In the genomic region with DNA sequence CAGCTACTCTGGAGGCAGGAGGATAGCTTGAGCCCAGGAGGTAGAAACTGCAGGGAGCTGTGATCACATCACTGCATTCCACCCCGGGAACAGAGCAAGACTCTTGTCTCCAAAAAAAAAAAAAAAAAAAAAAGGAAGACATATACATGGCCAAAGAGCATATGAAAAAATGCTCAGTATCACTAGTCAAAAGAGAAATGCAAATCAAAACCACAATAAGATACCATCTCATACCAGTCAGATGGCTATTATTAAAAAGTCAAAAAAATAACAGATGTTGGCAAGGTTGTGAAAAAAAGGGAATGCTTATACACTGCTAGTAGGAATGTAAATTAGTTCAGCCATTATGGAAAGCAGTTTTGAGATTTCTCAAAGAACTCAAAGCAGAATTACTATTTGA, we compare ENCODE assay signal across 25 cellular contexts.
"Had no signal": no experiment of that assay in that cellular context is flagged by ENCODE, and none has a peak within 500 bp of the region (broad histone marks: within the 10 kb centered on the region; RNA-seq: fewer than 3 reads in every experiment).

No MANE protein-coding gene starts in this region.

- DNase-seq: activated CD4-positive, alpha-beta T cell treated with anti-CD3 and anti-CD28 coated beads, Interleukin-2, amount 10 ng/mL, durations not matched to agents 7 days and 5 days; activated CD4-positive, CD25-positive, alpha-beta regulatory T cell treated with anti-CD3 and anti-CD28 coated beads, Interleukin-2, amount 50 U/mL, for 72 hours; activated CD8-positive, alpha-beta memory T cell treated with anti-CD3 and anti-CD28 coated beads, Interleukin-2, amount 10 ng/mL, durations not matched to agents 7 days and 5 days; activated CD8-positive, alpha-beta T cell treated with anti-CD3 and anti-CD28 coated beads for 36 hours; activated gamma-delta T cell; activated naive CD4-positive, alpha-beta T cell treated with anti-CD3 and anti-CD28 coated beads, Interleukin-2, amount 50 U/mL, for 16 hours; activated naive CD8-positive, alpha-beta T cell treated with anti-CD3 and anti-CD28 coated beads, Interleukin-2, amount 50 U/mL, for 24 hours; cerebellar nuclear complex; esophagus squamous epithelium; heart left ventricle; left lung; midbrain; ovary; spleen; stimulated activated CD4-positive, alpha-beta T cell treated with anti-CD3 and anti-CD28 coated beads, Interleukin-4, amount 100 ng/mL, for 1 hour; stimulated activated naive CD8-positive, alpha-beta T cell treated with anti-CD3 and anti-CD28 coated beads, Interleukin-15, Interleukin-2, amounts not matched to agents 100 U/mL and 50 U/mL, for 24 hours; upper lobe of left lung had no signal

- ATAC-seq: activated CD8-positive, alpha-beta memory T cell treated with anti-CD3 and anti-CD28 coated beads, Interleukin-2, amount 10 ng/mL, durations not matched to agents 7 days and 5 days; activated CD8-positive, alpha-beta T cell treated with anti-CD3 and anti-CD28 coated beads for 36 hours; activated naive CD8-positive, alpha-beta T cell treated with anti-CD3 and anti-CD28 coated beads, Interleukin-2, amount 50 U/mL, for 24 hours; gastroesophageal sphincter; heart left ventricle; left lung; natural killer cell treated with Interleukin-12 subunit alpha and Interleukin-12 subunit beta and Interleukin-15 and Interleukin-18, amount 100 ng/mL, for 72 hours; stimulated activated naive CD8-positive, alpha-beta T cell treated with anti-CD3 and anti-CD28 coated beads, Interleukin-15, Interleukin-2, amounts not matched to agents 100 U/mL and 50 U/mL, for 24 hours had no signal

- H3K9me3 ChIP-seq: esophagus squamous epithelium, gastroesophageal sphincter, heart left ventricle, left lung, neutrophil, ovary, prostate gland, spleen, upper lobe of left lung had no signal

- FAIRE-seq: keratinocyte had no signal

- H3K27me3 ChIP-seq: esophagus squamous epithelium, ovary, upper lobe of left lung had no signal

- H3K36me3 ChIP-seq: esophagus squamous epithelium, gastroesophageal sphincter, heart left ventricle, left lung, neutrophil, ovary, prostate gland, spleen, upper lobe of left lung had no signal

- H3K4me3 ChIP-seq: coronary artery, esophagus squamous epithelium, gastroesophageal sphincter, heart left ventricle, left lung, lung, ovary, prostate gland, spleen, upper lobe of left lung had no signal

- H3K4me1 ChIP-seq: esophagus squamous epithelium, gastroesophageal sphincter, left lung, prostate gland had no signal

- H3K27ac ChIP-seq: coronary artery, esophagus squamous epithelium, gastroesophageal sphincter, heart left ventricle, left lung, neutrophil, ovary, prostate gland, spleen, upper lobe of left lung, VCaP had no signal
